1 cellular context compared by ENCODE assay signal in the genomic region with DNA sequence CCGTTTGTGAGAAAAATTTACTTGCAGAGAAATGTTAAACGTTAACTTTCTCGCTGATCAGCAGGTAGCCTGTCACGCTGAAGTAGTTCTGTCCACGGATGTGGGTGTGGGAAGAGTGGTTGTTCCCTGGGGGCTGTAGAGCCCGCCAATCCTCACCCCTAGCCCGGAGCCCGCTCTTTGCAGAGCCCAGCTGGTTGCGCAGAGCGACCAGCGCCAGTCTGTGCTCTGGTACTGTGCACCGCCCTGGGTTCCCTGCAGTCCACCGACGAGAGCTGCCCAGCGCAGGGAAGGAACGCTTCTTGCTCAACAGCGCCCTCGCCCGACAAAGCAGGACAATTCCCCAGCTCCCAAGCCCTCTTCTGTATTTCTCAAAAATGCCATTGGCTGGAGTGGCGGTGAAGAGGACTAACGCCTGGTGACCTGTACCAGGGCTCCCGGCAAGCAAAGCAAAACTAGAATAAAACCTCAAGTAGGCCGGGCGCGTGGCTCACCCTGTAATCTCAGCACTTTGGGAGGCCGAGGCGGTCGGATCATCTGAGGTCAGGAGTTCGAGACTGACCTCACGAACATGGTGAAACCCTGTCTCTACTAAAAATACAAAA.
TF ChIP-seq lines count a peak whose summit lies in the region.

No MANE protein-coding gene starts in this region.

TF ChIP-seq in HCT116, 20 proteins besides CTCF, POLR2A, EP300 and RAD21 (continued from another document):
- TF ChIP-seq REST (IDR thresholded peaks at IDR 0.05; ENCODE audit: low read depth) (no peak), SRF (IDR thresholded peaks at IDR 0.05; ENCODE audit: low read depth) (no peak)
